20 cellular contexts compared by ENCODE assay signal in the genomic region with DNA sequence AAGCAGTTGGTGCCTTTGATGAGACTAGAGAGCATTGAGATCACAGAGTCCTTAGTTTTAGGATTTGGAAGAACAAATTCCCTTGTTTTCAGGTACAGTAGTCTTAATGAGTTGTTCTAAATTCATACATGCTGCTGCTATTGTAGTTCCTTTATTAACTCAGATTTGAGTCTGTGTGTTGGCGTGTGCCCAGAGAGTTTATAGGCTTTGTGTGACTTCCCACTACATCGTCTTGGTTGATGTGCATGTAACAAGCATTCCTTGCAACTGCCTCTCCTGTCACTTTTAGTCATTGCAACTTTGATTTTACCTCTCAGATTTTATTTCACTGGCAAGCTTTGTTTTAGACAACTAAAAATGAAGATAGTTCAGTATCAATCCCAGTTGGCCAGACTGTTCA.
DNase-seq lines count a peak whose midpoint lies in the region; ATAC-seq and TF ChIP-seq lines count a peak whose summit lies in the region.
"Had no signal": no experiment of that assay in that cellular context is flagged by ENCODE, and none has a peak within 500 bp of the region (broad histone marks: within the 10 kb centered on the region; RNA-seq: fewer than 3 reads in every experiment).

No MANE protein-coding gene starts in this region.

- no peak overlapping the region for H3K4me3 Mint-ChIP-seq in activated naive CD4-positive, alpha-beta T cell treated with anti-CD3 and anti-CD28 coated beads for 36 hours
- no peak overlapping the region for H3K4me3 Mint-ChIP-seq in activated T-cell treated with anti-CD3 and anti-CD28 coated beads, Interleukin-2, amount 50 U/mL, for 4 hours
- H3K4me3 Mint-ChIP-seq: B cell; CD4-positive, alpha-beta T cell; CD8-positive, alpha-beta T cell had no signal

- peaks cover 5% of the 10 kb centered on the region for H3K36me3 Mint-ChIP-seq in activated naive CD4-positive, alpha-beta T cell treated with anti-CD3 and anti-CD28 coated beads for 36 hours (ENCODE audit: low read depth)
- peaks cover 3% of the 10 kb centered on the region for H3K36me3 Mint-ChIP-seq in activated T-cell treated with anti-CD3 and anti-CD28 coated beads, Interleukin-2, amount 50 U/mL, for 4 hours (ENCODE audit: insufficient read depth)
- H3K36me3 Mint-ChIP-seq: CD8-positive, alpha-beta T cell had no signal

- CTCF ChIA-PET in activated naive CD4-positive, alpha-beta T cell treated with anti-CD3 and anti-CD28 coated beads for 36 hours (lab: Charles Lee) = no interaction called here

- no peaks in the 10 kb centered on the region for H3K27me3 Mint-ChIP-seq in activated naive CD4-positive, alpha-beta T cell treated with anti-CD3 and anti-CD28 coated beads for 36 hours (ENCODE audit: low read depth)
- H3K27me3 Mint-ChIP-seq in activated T-cell treated with anti-CD3 and anti-CD28 coated beads, Interleukin-2, amount 50 U/mL, for 4 hours (ENCODE audit: low read depth) = no peaks in the 10 kb centered on the region
- H3K27me3 Mint-ChIP-seq: B cell; CD4-positive, alpha-beta T cell had no signal

- TF ChIP-seq CTCF in LNCaP clone FGC (IDR thresholded peaks at IDR 0.05; ENCODE audit: control insufficient read depth, extremely low read depth, insufficient read depth) = no peak

- peak; percentile 32 for DNase-seq in NCI-H82 (lab: John Stamatoyannopoulos, UW)
- no peak for DNase-seq in NCI-H82 treated with DMSO at 0.1 percent for 48 hours (lab: John Stamatoyannopoulos, UW; ENCODE audit: unreplicated experiment)
- DNase-seq in EH (ENCODE audit: low read depth) = peak; percentile 31
- DNase-seq in LNCaP clone FGC (ENCODE audit: low read depth) = peak; percentile 17
- DNase-seq in head of caudate nucleus = peak in 23 of 42 donors; percentile 12 to 76 (median 41)
- no peak for DNase-seq in activated naive CD4-positive, alpha-beta T cell treated with anti-CD3 and anti-CD28 coated beads for 36 hours
- DNase-seq in activated T-cell treated with anti-CD3 and anti-CD28 coated beads, Interleukin-2, amount 50 U/mL, for 4 hours = no peak
- DNase-seq: AML-193; Caco-2; Calu3; CD4-positive, alpha-beta T cell; CD8-positive, alpha-beta T cell; DMS79 treated with DMSO at 0.1 percent for 48 hours; EL; GDM1 had no signal

- no peaks in the 10 kb centered on the region for H3K4me1 Mint-ChIP-seq in activated naive CD4-positive, alpha-beta T cell treated with anti-CD3 and anti-CD28 coated beads for 36 hours (ENCODE audit: low read depth)
- no peaks in the 10 kb centered on the region for H3K4me1 Mint-ChIP-seq in activated T-cell treated with anti-CD3 and anti-CD28 coated beads, Interleukin-2, amount 50 U/mL, for 4 hours (ENCODE audit: low read depth)
- H3K4me1 Mint-ChIP-seq: B cell had no signal

- H3K4me3 ChIP-seq in LNCaP clone FGC (ENCODE audit: low read depth, low read length) = no peak overlapping the region
- H3K4me3 ChIP-seq: A549; BLaER1 treated with 17β-estradiol and CSF1 and Interleukin-3, amounts not matched to agents 10 nM and 100 nM; GM12878 had no signal

- H3K27ac Mint-ChIP-seq in activated naive CD4-positive, alpha-beta T cell treated with anti-CD3 and anti-CD28 coated beads for 36 hours = no peak overlapping the region
- H3K27ac Mint-ChIP-seq: B cell; CD4-positive, alpha-beta T cell; CD8-positive, alpha-beta T cell had no signal

- ATAC-seq in GM21717 (IDR thresholded peaks at IDR 0.05; ENCODE audit: unreplicated experiment) = no peak
- no peak for ATAC-seq in activated T-cell treated with anti-CD3 and anti-CD28 coated beads, Interleukin-2, amount 50 U/mL, for 4 hours
- ATAC-seq: A549; CD8-positive, alpha-beta T cell; GM12878 had no signal

- intact Hi-C loops in head of caudate nucleus (cut with DNase I) = no loop called here
- intact Hi-C loops in activated naive CD4-positive, alpha-beta T cell treated with anti-CD3 and anti-CD28 coated beads for 36 hours (cut with micrococcal nuclease) = no loop called here

- H3K9me3 Mint-ChIP-seq in activated naive CD4-positive, alpha-beta T cell treated with anti-CD3 and anti-CD28 coated beads for 36 hours = no peaks in the 10 kb centered on the region
- H3K9me3 Mint-ChIP-seq in activated T-cell treated with anti-CD3 and anti-CD28 coated beads, Interleukin-2, amount 50 U/mL, for 4 hours = no peaks in the 10 kb centered on the region
- H3K9me3 Mint-ChIP-seq: CD4-positive, alpha-beta T cell; CD8-positive, alpha-beta T cell had no signal

Comparison
In these comparisons a context has a peak if more than half of its experiments do, and no peak if none do; other contexts are left out.
1. DNase-seq: peak in NCI-H82 (single experiment), EH (single experiment), LNCaP clone FGC (single experiment) and head of caudate nucleus (23 of 42); none in NCI-H82 treated with DMSO at 0.1 percent for 48 hours (single experiment), activated naive CD4-positive, alpha-beta T cell treated with anti-CD3 and anti-CD28 coated beads for 36 hours (single experiment) and activated T-cell treated with anti-CD3 and anti-CD28 coated beads, Interleukin-2, amount 50 U/mL, for 4 hours (single experiment).